In the genomic region with DNA sequence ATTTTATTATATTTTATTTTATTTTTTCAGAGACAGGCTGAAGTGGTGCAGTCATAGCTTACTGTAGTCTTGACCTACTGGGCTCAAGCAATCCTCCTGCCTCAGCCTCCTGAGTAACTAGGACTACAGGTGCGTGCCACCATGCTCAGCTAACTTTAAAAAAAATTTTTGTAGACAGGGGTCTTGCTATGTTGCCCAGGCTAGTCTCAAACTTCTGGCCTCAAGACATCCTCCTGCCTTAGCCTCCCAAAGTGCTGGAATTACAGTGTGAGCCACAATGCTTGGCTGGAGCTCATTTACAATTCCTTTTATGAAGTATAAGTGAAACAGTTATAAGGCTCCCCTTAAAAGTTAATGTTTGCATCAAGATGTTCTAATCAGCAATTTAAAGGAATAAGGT, we compare ENCODE assay signal across 26 cellular contexts.
"Had no signal": no experiment of that assay in that cellular context is flagged by ENCODE, and none has a peak within 500 bp of the region (broad histone marks: within the 10 kb centered on the region; RNA-seq: fewer than 3 reads in every experiment).

No MANE protein-coding gene starts in this region.

- H3K4me3 ChIP-seq: coronary artery, dorsolateral prefrontal cortex, esophagus squamous epithelium, gastrocnemius medialis, heart right ventricle, left lung, lower lobe of right lung had no signal

- H3K4me1 Mint-ChIP-seq: mesothelial cell of epicardium had no signal

- H3K27me3 ChIP-seq: dorsolateral prefrontal cortex, esophagus squamous epithelium, gastrocnemius medialis, heart right ventricle, left lung had no signal

- ATAC-seq: esophagus mucosa; gastrocnemius medialis; heart right ventricle; left cardiac atrium; left lung; left ventricle myocardium superior; lower lobe of right lung; naive thymus-derived CD4-positive, alpha-beta T cell had no signal

- H3K4me1 ChIP-seq: esophagus squamous epithelium, gastrocnemius medialis, heart right ventricle, left lung, lower lobe of right lung had no signal

- H3K27me3 Mint-ChIP-seq: naive thymus-derived CD4-positive, alpha-beta T cell had no signal

- FAIRE-seq: colon, islet of Langerhans, keratinocyte had no signal

- H3K27ac ChIP-seq: coronary artery, dorsolateral prefrontal cortex, epithelial cell of prostate, esophagus squamous epithelium, gastrocnemius medialis, heart right ventricle, left lung, lower lobe of right lung had no signal

- H3K4me3 Mint-ChIP-seq: mesothelial cell of epicardium had no signal

- H3K9me3 ChIP-seq: esophagus squamous epithelium, gastrocnemius medialis, heart right ventricle, left lung, lower lobe of right lung had no signal

- H3K27ac Mint-ChIP-seq: mesothelial cell of epicardium had no signal

- DNase-seq: dermis blood vessel endothelial cell; dorsolateral prefrontal cortex; effector CD4-positive, alpha-beta T cell; effector memory CD4-positive, alpha-beta T cell; erythroblast; esophagus squamous epithelium; foreskin fibroblast; foreskin melanocyte; gastrocnemius medialis; glutamatergic neuron; head of caudate nucleus; heart right ventricle; hippocampal formation; left cardiac atrium; left lung; left ventricle myocardium superior; lower lobe of right lung; mesenchymal stem cell; naive thymus-derived CD4-positive, alpha-beta T cell had no signal
